41 cellular contexts compared by ENCODE assay signal in genomic region chr10:124508070-124508667, GRCh38. TPM values are rescaled to one million over a fixed set of nuclear protein-coding genes. Genes with fewer than 3 reads are reported as not detected.
A peak's percentile ranks its signal among the peaks of the same experiment; 100 is the strongest.
DNase-seq lines count a peak whose midpoint lies in the region; ATAC-seq, FAIRE-seq and TF ChIP-seq lines count a peak whose summit lies in the region.
"Had no signal": no experiment of that assay in that cellular context is flagged by ENCODE, and none has a peak within 500 bp of the region (broad histone marks: within the 10 kb centered on the region; RNA-seq: fewer than 3 reads in every experiment).

No MANE protein-coding gene starts in this region.

- TF ChIP-seq RAD21 in H1 (IDR thresholded peaks at IDR 0.05 in 1 of 2, conservative IDR thresholded peaks at IDR 0.05 in 1 of 2; ENCODE audit: low read depth in 2 of 2, low read length in 2 of 2): no peak

- H2BK120ac ChIP-seq in H1 (replicated peaks; ENCODE audit: low read depth, low read length): no peak overlapping the region

- H3K4me2 ChIP-seq in H1 (ENCODE audit: insufficient read depth in 1 of 2, low read depth in 2 of 2, low read length in 2 of 2): no peak overlapping the region
- H3K4me2 ChIP-seq: smooth muscle cell had no signal

- H4K20me1 ChIP-seq in H1 (replicated peaks in 1 of 2; ENCODE audit: control insufficient read depth in 1 of 2, insufficient read depth in 2 of 2, low read length in 2 of 2): no peaks in the 10 kb centered on the region

- CTCF ChIA-PET in H1 (lab: Charles Lee; ENCODE audit: partially characterized antibody): no interaction called here

- no peak overlapping the region for H3K9ac ChIP-seq in H1 (replicated peaks in 1 of 4; ENCODE audit: extremely low read depth in 1 of 4, low read depth in 3 of 4, low read length in 3 of 4)

- intact Hi-C loops in aorta (cut with DNase I): no loop called here

- POLR2A ChIA-PET in H1 (lab: Charles Lee; ENCODE audit: partially characterized antibody): interaction anchor here (1.1 kb wide), 1 partner anchor 89 kb away, joined by 3 read pairs; the partner anchor contains the start of gene OAT

- no peak for TF ChIP-seq POLR2A in H1 (IDR thresholded peaks at IDR 0.05; ENCODE audit: control extremely low read depth in 1 of 2, low read depth in 2 of 2, low read length in 2 of 2)

- no peak overlapping the region for H2BK12ac ChIP-seq in H1 (ENCODE audit: low read depth, low read length)

- TF ChIP-seq CTCF in H1 (IDR thresholded peaks at IDR 0.05; ENCODE audit: control extremely low read depth in 1 of 3, insufficient read depth in 1 of 3, low read depth in 1 of 3, low read length in 3 of 3): no peak

- H3K23me2 ChIP-seq in H1 (ENCODE audit: low read depth, low read length): peaks cover 10% of the 10 kb centered on the region; the same call in 1 of the 2 replicates

- no peak overlapping the region for H3K27ac ChIP-seq in H1 (ENCODE audit: low read depth, low read length)
- no peak overlapping the region for H3K27ac ChIP-seq in aorta (ENCODE audit: low read depth in 1 of 2, low read length in 2 of 2)
- H3K27ac ChIP-seq: 22Rv1, C4-2B, ovary, testis had no signal

- no peaks in the 10 kb centered on the region for H3K9me3 ChIP-seq in H1 (ENCODE audit: insufficient read depth in 2 of 2, low read depth in 1 of 2, low read length in 1 of 2)
- H3K9me3 ChIP-seq in aorta (ENCODE audit: control insufficient read depth, low read length): no peaks in the 10 kb centered on the region
- H3K9me3 ChIP-seq: mucosa of descending colon, ovary, testis had no signal

- no peak overlapping the region for H2AFZ ChIP-seq in H1 (ENCODE audit: low read length)

- no peak overlapping the region for H2BK20ac ChIP-seq in H1 (ENCODE audit: low read length)

- H3K79me2 ChIP-seq in H1 (ENCODE audit: control insufficient read depth in 1 of 2, insufficient read depth in 2 of 2, low read length in 2 of 2): no peaks in the 10 kb centered on the region

- H3K27me3 ChIP-seq in H1 (replicated peaks in 1 of 4; ENCODE audit: control insufficient read depth in 3 of 4, extremely low read depth in 1 of 4, insufficient read depth in 3 of 4, low read length in 3 of 4) (no peaks in the 10 kb centered on the region), aorta (ENCODE audit: control insufficient read depth in 1 of 2, insufficient read depth in 2 of 2, low read length in 1 of 2) (no peaks in the 10 kb centered on the region)
- H3K27me3 ChIP-seq: ovary, testis had no signal

- H2BK15ac ChIP-seq in H1 (ENCODE audit: low read length): peak overlapping the region; percentile 46; the same call in 1 of the 2 replicates

- FAIRE-seq in H1 (lab: Jason Lieb, UNC): no peak
- FAIRE-seq: GM18507, GM19239, H54, HTR-8/SVneo, K562, TTC549 had no signal

- peak overlapping the region; percentile 71 for H3K18ac ChIP-seq in H1 (ENCODE audit: extremely low read depth, low read length)

- no peak overlapping the region for H4K91ac ChIP-seq in H1 (replicated peaks; ENCODE audit: insufficient read length, low read length)

- H2AK5ac ChIP-seq in H1 (ENCODE audit: low read depth, low read length): no peak overlapping the region

- peak overlapping the region; percentile 5; the same call in 1 of the 2 replicates for H2BK5ac ChIP-seq in H1 (ENCODE audit: low read depth, low read length)

- H3K23ac ChIP-seq in H1 (ENCODE audit: insufficient read length): no peak overlapping the region

- H3K56ac ChIP-seq in H1 (replicated peaks; ENCODE audit: insufficient read length, low read depth, low read length): no peak overlapping the region

- TF ChIP-seq EP300 in H1 (IDR thresholded peaks at IDR 0.05; ENCODE audit: borderline replicate concordance in 1 of 2, low read depth in 2 of 2, low read length in 2 of 2): no peak

- no peaks in the 10 kb centered on the region for H3K79me1 ChIP-seq in H1 (ENCODE audit: low read depth, low read length)

- ATAC-seq in aorta (ENCODE audit: low FRiP score): peak; percentile 7
- ATAC-seq: activated CD8-positive, alpha-beta memory T cell treated with anti-CD3 and anti-CD28 coated beads, Interleukin-2, amount 10 ng/mL, durations not matched to agents 7 days and 5 days; K562; left colon; mucosa of descending colon; natural killer cell treated with Interleukin-12 subunit alpha and Interleukin-12 subunit beta and Interleukin-15 and Interleukin-18, amount 100 ng/mL, for 72 hours; T-helper 17 cell had no signal

- no peak overlapping the region for H3K4ac ChIP-seq in H1 (replicated peaks; ENCODE audit: insufficient read length, low read depth, low read length)

- H3K4me1 ChIP-seq in H1 (replicated peaks in 1 of 4; ENCODE audit: control insufficient read depth in 3 of 4, insufficient read depth in 4 of 4, low read length in 3 of 4): peaks cover 0 to 2% (median 0%) of the 10 kb centered on the region in 4 experiments; a peak in 1 of 7 replicates
- H3K4me1 ChIP-seq in aorta (ENCODE audit: control insufficient read depth in 1 of 2, insufficient read depth in 2 of 2, low read length in 2 of 2): no peaks in the 10 kb centered on the region

- H3K36me3 ChIP-seq in H1 (ENCODE audit: control insufficient read depth in 2 of 4, insufficient read depth in 4 of 4, low read length in 3 of 4): no peaks in the 10 kb centered on the region
- H3K36me3 ChIP-seq in aorta (ENCODE audit: control insufficient read depth in 1 of 2, insufficient read depth in 2 of 2, low read length in 1 of 2): no peaks in the 10 kb centered on the region
- H3K36me3 ChIP-seq: ovary had no signal

- DNase-seq in NCI-H510A (lab: John Stamatoyannopoulos, UW): peak; percentile 24
- no peak for DNase-seq in NCI-H510A treated with DMSO at 0.1 percent for 48 hours (lab: John Stamatoyannopoulos, UW)
- DNase-seq in NCI-H774 (lab: John Stamatoyannopoulos, UW): peak; percentile 12
- no peak for DNase-seq in H1 (ENCODE audit: low read depth in 1 of 2, low spot score in 2 of 2)
- peak in 1 of 2 donors; percentile 27 for DNase-seq in aorta
- no peak for DNase-seq in NK-92 treated with Interleukin-12 subunit alpha and Interleukin-12 subunit beta, amount 100 ng/mL, for 24 hours (lab: John Stamatoyannopoulos, UW)
- no peak for DNase-seq in NK-92 (lab: John Stamatoyannopoulos, UW; ENCODE audit: unreplicated experiment)
- DNase-seq in activated CD4-positive, alpha-beta T cell treated with anti-CD3 and anti-CD28 coated beads, Interleukin-2, amount 50 U/mL, for 4 hours: no peak
- DNase-seq: activated CD4-positive, alpha-beta T cell treated with anti-CD3 and anti-CD28 coated beads, Interleukin-2, amount 50 U/mL, for 1 hour; activated CD4-positive, CD25-positive, alpha-beta regulatory T cell; activated CD8-positive, alpha-beta memory T cell treated with anti-CD3 and anti-CD28 coated beads, Interleukin-2, amount 10 ng/mL, durations not matched to agents 7 days and 5 days; activated naive CD4-positive, alpha-beta T cell; activated T-cell treated with anti-CD3 and anti-CD28 coated beads, Interleukin-2, amount 50 U/mL, for 48 hours; Calu3; central memory CD4-positive, alpha-beta T cell; cortex of kidney; DND-41; effector memory CD4-positive, alpha-beta T cell; immature natural killer cell; left colon; mammary epithelial cell; NCI-H524; ovary; stimulated activated CD4-positive, alpha-beta T cell treated with anti-CD3 and anti-CD28 coated beads, Interleukin-1b, Interleukin-23, amount 100 ng/mL, for 48 hours; stimulated activated CD8-positive, alpha-beta memory T cell treated with anti-CD3 and anti-CD28 coated beads, Interleukin-4, amount 100 ng/mL, for 48 hours; T-helper 17 cell; testis had no signal

- no peak overlapping the region; the same call in 1 of the 2 replicates for H4K8ac ChIP-seq in H1 (ENCODE audit: extremely low read depth, insufficient read depth, low read length)

- WGBS in H1 (ENCODE audit: extremely low coverage in 1 of 2, insufficient coverage in 1 of 2, insufficient read length in 1 of 2, insufficient replicate concordance in 2 of 2, low coverage in 1 of 2, low lambda C conversion rate in 2 of 2, missing lambda C conversion rate in 1 of 2), 2 experiments: 77% methylated on average over 8 of the region's 8 CpGs; no CpG with 5 or more reads in 1 of the 2 experiments
- 82 to 85% methylated on average over 8 of the region's 8 CpGs for WGBS in aorta, 2 donors

- no peak overlapping the region for H4K5ac ChIP-seq in H1 (ENCODE audit: insufficient read length, low read depth, low read length)

- no peak overlapping the region for H3K14ac ChIP-seq in H1 (ENCODE audit: insufficient read length)

- no peak overlapping the region for H3K4me3 ChIP-seq in H1 (ENCODE audit: extremely low read depth in 1 of 4, insufficient read depth in 2 of 4, low read depth in 3 of 4, low read length in 4 of 4)
- H3K4me3 ChIP-seq in aorta (ENCODE audit: low read length in 2 of 2): no peak overlapping the region
- H3K4me3 ChIP-seq: K562, mucosa of descending colon, ovary, smooth muscle cell, testis had no signal

TF ChIP-seq in H1, 55 proteins besides CTCF, POLR2A, EP300 and RAD21 (continues in another document):
- TF ChIP-seq CEBPB (IDR thresholded peaks at IDR 0.05; ENCODE audit: low read depth, low read length) (no peak), RFX5 (IDR thresholded peaks at IDR 0.05; ENCODE audit: borderline replicate concordance, low read depth, low read length) (no peak), POU5F1 (IDR thresholded peaks at IDR 0.05; ENCODE audit: low read depth, low read length) (no peak), CREB1 (IDR thresholded peaks at IDR 0.05) (no peak), KDM1A (IDR thresholded peaks at IDR 0.05; ENCODE audit: borderline replicate concordance, low read length) (no peak)

RNA-seq across cellular contexts. Expression of gene LHPP, which starts 46.5 kb away (rescaled TPM):
- total RNA-seq in H1 (2021; fragmentation: NEBNext Ultra II Directional; extraction: Animal tissue kit (Norgen Biotek cat#: 25700)): 26.0 and 27.5 TPM in 2 replicates
- polyA plus RNA-seq in H1 (2011; rRNA removed): 45.0 and 50.5 TPM in 2 replicates
- polyA plus RNA-seq in H1 (2011; cell fraction: cytosol; rRNA removed): 39.2 TPM
- polyA plus RNA-seq in H1 (2011; cell fraction: nucleus; rRNA removed): 40.4 TPM
- 20.9 to 42.0 TPM (median 37.2 TPM) in 4 replicates for polyA plus RNA-seq in H1 (2012, experiment 1 of 2)
- polyA plus RNA-seq in H1 (2012, experiment 2 of 2): 36.6 TPM
- polyA plus RNA-seq in H1 (2013, experiment 1 of 2): 18.9 TPM
- 18.9 TPM for polyA plus RNA-seq in H1 (2013, experiment 2 of 2)
- 19.6 and 21.2 TPM in 2 replicates for polyA minus RNA-seq in H1 (2011; rRNA and poly(A)+ RNA removed)
- polyA minus RNA-seq in H1 (2011; cell fraction: cytosol; rRNA and poly(A)+ RNA removed): 10.4 TPM
- polyA minus RNA-seq in H1 (2011; cell fraction: nucleus; rRNA and poly(A)+ RNA removed): 24.9 TPM
- total RNA-seq in aorta: 10 to 100 TPM; 11.5 to 20.2 TPM
- 10 to 100 TPM; 16.9 to 22.0 TPM for polyA plus RNA-seq in aorta

RNA-seq across cellular contexts. Expression of gene NKX1-2, which starts 58.3 kb away (rescaled TPM):
- total RNA-seq in H1 (2021; fragmentation: NEBNext Ultra II Directional; extraction: Animal tissue kit (Norgen Biotek cat#: 25700)): 33.9 and 34.9 TPM in 2 replicates
- polyA plus RNA-seq in H1 (2011; rRNA removed) (11.5 and 12.7 TPM in 2 replicates), aorta (not detected)
- 17.0 TPM for polyA plus RNA-seq in H1 (2011; cell fraction: cytosol; rRNA removed)
- 9.4 TPM for polyA plus RNA-seq in H1 (2011; cell fraction: nucleus; rRNA removed)
- polyA plus RNA-seq in H1 (2012, experiment 1 of 2): 17.0 to 28.5 TPM (median 22.6 TPM) in 4 replicates
- polyA plus RNA-seq in H1 (2012, experiment 2 of 2): 25.6 TPM
- polyA plus RNA-seq in H1 (2013, experiment 1 of 2): 22.8 TPM
- polyA plus RNA-seq in H1 (2013, experiment 2 of 2): 23.9 TPM
- polyA minus RNA-seq in H1 (2011; rRNA and poly(A)+ RNA removed): 18.1 and 19.2 TPM in 2 replicates
- polyA minus RNA-seq in H1 (2011; cell fraction: cytosol; rRNA and poly(A)+ RNA removed): 29.8 TPM
- 15.2 TPM for polyA minus RNA-seq in H1 (2011; cell fraction: nucleus; rRNA and poly(A)+ RNA removed)
- total RNA-seq in aorta: not detected
- total RNA-seq: activated CD8-positive, alpha-beta memory T cell treated with anti-CD3 and anti-CD28 coated beads, Interleukin-2, amount 10 ng/mL, durations not matched to agents 7 days and 5 days; Calu3; K562; left colon; mucosa of descending colon; natural killer cell treated with Interleukin-12 subunit alpha and Interleukin-12 subunit beta and Interleukin-15 and Interleukin-18, amount 100 ng/mL, for 72 hours; renal cortical epithelial cell; RPMI7951; smooth muscle cell; T-helper 17 cell; ureter had no signal
- polyA plus RNA-seq: immature natural killer cell, K562, ovary, smooth muscle cell had no signal

Comparison
In these comparisons a context has a peak if more than half of its experiments do, and no peak if none do; other contexts are left out.
1. DNase-seq: peak in NCI-H510A (single experiment) and NCI-H774 (single experiment); none in NCI-H510A treated with DMSO at 0.1 percent for 48 hours (single experiment), H1 (0 of 2), NK-92 treated with Interleukin-12 subunit alpha and Interleukin-12 subunit beta, amount 100 ng/mL, for 24 hours (single experiment), NK-92 (single experiment) and activated CD4-positive, alpha-beta T cell treated with anti-CD3 and anti-CD28 coated beads, Interleukin-2, amount 50 U/mL, for 4 hours (0 of 2).
2. RNA of gene NKX1-2, which starts 58.3 kb away (total RNA-seq): 33.9 to 34.9 TPM in H1; not detected in aorta; every median in the first group is over 10 times any median in the second.